Comparison of ENCODE assay signal across 27 cellular contexts in the genomic region with DNA sequence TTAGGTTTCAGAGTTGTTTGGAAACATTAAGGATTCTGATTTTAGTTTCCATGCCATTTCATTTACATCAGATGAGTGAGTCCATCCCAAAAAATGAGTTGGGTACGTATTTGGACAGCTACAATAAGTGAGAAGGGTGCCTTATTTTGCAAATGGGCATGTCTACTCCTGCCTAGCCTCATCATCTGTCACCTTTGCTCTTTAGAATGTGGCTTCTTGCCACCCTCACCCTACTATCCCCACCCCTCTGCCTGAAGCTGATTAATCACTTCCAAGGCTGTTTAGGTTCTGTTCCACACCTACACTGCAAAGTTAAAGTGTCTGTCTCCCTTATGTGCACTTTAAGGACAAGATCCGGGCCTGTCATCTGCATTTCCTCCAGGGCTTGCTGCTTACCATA.
"Had no signal": no experiment of that assay in that cellular context is flagged by ENCODE, and none has a peak within 500 bp of the region (broad histone marks: within the 10 kb centered on the region; RNA-seq: fewer than 3 reads in every experiment).

No MANE protein-coding gene starts in this region.

- H3K36me3 ChIP-seq: left ventricle myocardium inferior, pancreas, prostate gland, stomach, thyroid gland, transverse colon, upper lobe of left lung, vagina had no signal

- DNase-seq: hippocampal formation; kidney; left ventricle myocardium inferior; midbrain; mucosa of descending colon; naive thymus-derived CD4-positive, alpha-beta T cell; nucleus accumbens; pancreas; retina; right cardiac atrium; stimulated activated CD4-positive, alpha-beta T cell treated with anti-CD3 and anti-CD28 coated beads, Interleukin-12 subunit alpha, Interleukin-12 subunit beta, amount 100 ng/mL, for 4 hours; stimulated activated CD4-positive, alpha-beta T cell treated with anti-CD3 and anti-CD28 coated beads, Interleukin-15, amount 100 ng/mL, for 24 hours; stimulated activated CD4-positive, alpha-beta T cell treated with anti-CD3 and anti-CD28 coated beads, Interleukin-2, amount 100 ng/mL, for 24 hours; stimulated activated CD4-positive, alpha-beta T cell treated with anti-CD3 and anti-CD28 coated beads, Interleukin-4, amount 100 ng/mL, for 1 hour; stimulated activated naive B cell treated with anti-CD40 and anti-IgM and Interleukin-4, amounts not matched to agents 10 μg/mL and 1 μg/mL and 100 μg/mL, for 72 hours; stimulated activated naive CD8-positive, alpha-beta T cell treated with anti-CD3 and anti-CD28 coated beads, Interleukin-15, Interleukin-2, amounts not matched to agents 100 U/mL and 50 U/mL, for 24 hours; stomach; testis; thyroid gland; transverse colon; upper lobe of left lung had no signal

- H3K9me3 ChIP-seq: mucosa of descending colon, pancreas, prostate gland, testis, thyroid gland, upper lobe of left lung, vagina had no signal

- H3K27me3 ChIP-seq: pancreas, stomach, testis, thyroid gland, transverse colon, upper lobe of left lung, vagina had no signal

- ATAC-seq: mucosa of descending colon; naive thymus-derived CD4-positive, alpha-beta T cell; natural killer cell treated with Interleukin-12 subunit alpha and Interleukin-12 subunit beta and Interleukin-15 and Interleukin-18, amount 100 ng/mL, for 72 hours; pancreas; right cardiac atrium; sciatic nerve; stimulated activated naive B cell treated with anti-CD40 and anti-IgM and Interleukin-4, amounts not matched to agents 10 μg/mL and 1 μg/mL and 100 μg/mL, for 72 hours; stimulated activated naive CD8-positive, alpha-beta T cell treated with anti-CD3 and anti-CD28 coated beads, Interleukin-15, Interleukin-2, amounts not matched to agents 100 U/mL and 50 U/mL, for 24 hours had no signal

- H3K4me1 ChIP-seq: left ventricle myocardium inferior, pancreas, prostate gland, testis, thyroid gland, transverse colon, upper lobe of left lung, vagina had no signal

- H3K4me3 ChIP-seq: left ventricle myocardium inferior, lung, mucosa of descending colon, pancreas, prostate gland, skin epidermis, stomach, testis, thyroid gland, transverse colon, upper lobe of left lung, vagina had no signal

- H3K27ac ChIP-seq: left ventricle myocardium inferior, pancreas, prostate gland, skin epidermis, stomach, testis, thyroid gland, transverse colon, upper lobe of left lung, vagina had no signal
